8 cellular contexts compared by ENCODE assay signal in the genomic region with DNA sequence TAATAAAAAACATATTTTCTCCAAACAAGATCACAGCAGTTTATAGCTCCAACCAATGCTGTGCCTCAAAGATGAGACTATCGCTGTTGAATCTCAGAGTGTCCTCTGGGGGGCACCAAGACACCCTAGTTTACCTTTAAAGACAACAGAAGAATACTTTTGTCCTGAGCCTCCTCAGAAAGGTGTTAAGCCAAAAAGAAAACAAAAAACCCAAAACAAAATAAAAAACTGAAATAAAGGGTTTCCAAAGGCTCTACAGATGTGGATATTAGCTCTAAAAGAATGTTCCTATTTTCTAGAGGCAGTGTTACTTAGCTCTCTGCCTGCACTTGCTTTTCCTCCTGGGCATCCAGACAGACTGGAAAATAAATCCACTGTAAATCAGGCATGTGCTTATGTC.
DNase-seq lines count a peak whose midpoint lies in the region; ATAC-seq lines count a peak whose summit lies in the region.

No MANE protein-coding gene starts in this region.

- intact Hi-C loops in Right ventricle myocardium inferior (cut with DNase I) = loop anchor here (2.0 to 5.0 kb wide), 3 partner anchors 159 to 382 kb away; a partner anchor contains a TSS
- intact Hi-C loops in cardiac septum (cut with DNase I) = loop anchor here (1.0 to 5.0 kb wide), 2 partner anchors 270 to 384 kb away; no protein-coding TSS in a partner anchor
- intact Hi-C loops in Right ventricle myocardium superior (cut with DNase I) = loop anchor here (5.0 kb wide), 2 partner anchors 154 to 274 kb away; no protein-coding TSS in a partner anchor

- peak; percentile 84 for ATAC-seq in Right ventricle myocardium inferior
- peak; percentile 89 for ATAC-seq in Right ventricle myocardium superior (ENCODE audit: poor library complexity)
- no peak for ATAC-seq in GM18909 (IDR thresholded peaks at IDR 0.05; ENCODE audit: poor library complexity, unreplicated experiment)

- in situ Hi-C loops in SK-MEL-5 (cut with HindIII; ENCODE audit: low pct_unique_long_range_greater_than_20kb, low sequenced_read_pairs) = loop anchor here (25.0 kb wide), 2 partner anchors 259 to 384 kb away; no protein-coding TSS in a partner anchor

- DNase-seq in Right ventricle myocardium inferior (ENCODE audit: missing footprints) (no peak), cardiac septum (ENCODE audit: low spot score) (no peak), M059J (ENCODE audit: low read depth) (peak; percentile 55), SK-MEL-5 (ENCODE audit: low read depth, low spot score) (peak; percentile 76), Right ventricle myocardium superior (no peak), pulmonary artery endothelial cell (ENCODE audit: low read depth, low spot score) (peak; percentile 17)
- DNase-seq in activated naive CD8-positive, alpha-beta T cell treated with anti-CD3 and anti-CD28 coated beads, Interleukin-2, amount 50 U/mL, for 16 hours (ENCODE audit: low read depth, low spot score) = peak; percentile 7

Comparison
In these comparisons a context has a peak if more than half of its experiments do, and no peak if none do; other contexts are left out.
1. DNase-seq: peak in M059J (single experiment), SK-MEL-5 (single experiment), activated naive CD8-positive, alpha-beta T cell treated with anti-CD3 and anti-CD28 coated beads, Interleukin-2, amount 50 U/mL, for 16 hours (single experiment) and pulmonary artery endothelial cell (single experiment); none in Right ventricle myocardium inferior (single experiment), cardiac septum (single experiment) and Right ventricle myocardium superior (single experiment).